Comparison of ENCODE assay signal across 8 cellular contexts in the genomic region with DNA sequence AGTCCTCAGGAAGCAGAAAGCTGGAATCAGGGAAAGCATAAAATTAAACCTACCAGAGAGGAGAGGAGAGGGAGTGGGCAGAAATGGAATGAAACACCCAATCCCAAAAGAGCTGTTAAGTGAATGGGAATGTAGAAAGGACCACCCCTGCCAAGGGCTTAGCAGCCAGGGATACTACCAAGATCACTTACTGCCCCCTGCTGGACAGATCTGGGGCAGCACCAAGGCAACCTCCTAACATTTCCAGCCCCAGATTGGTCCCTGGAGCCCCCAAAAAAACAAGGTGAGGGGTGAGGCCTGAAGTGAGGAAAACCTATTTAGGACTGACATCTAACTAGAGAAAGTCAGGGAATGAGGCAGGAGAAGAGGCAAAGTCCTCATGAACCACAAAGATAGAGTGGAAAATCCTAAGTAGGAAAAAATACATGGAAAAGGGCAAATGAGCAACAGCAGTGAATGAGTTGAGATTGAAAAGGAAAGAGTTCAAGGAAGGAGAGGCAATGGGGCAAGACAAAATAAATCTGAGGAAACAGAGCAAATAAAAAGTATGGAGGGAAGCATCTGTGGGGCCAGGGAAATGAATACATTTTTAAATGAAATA. TPM values are rescaled to one million over a fixed set of nuclear protein-coding genes. Genes with fewer than 3 reads are reported as not detected.
A peak's percentile ranks its signal among the peaks of the same experiment; 100 is the strongest.
DNase-seq lines count a peak whose midpoint lies in the region; ATAC-seq and TF ChIP-seq lines count a peak whose summit lies in the region.

No MANE protein-coding gene starts in this region.

- no peak for ATAC-seq in HG03159 (IDR thresholded peaks at IDR 0.05; ENCODE audit: unreplicated experiment)

- TF ChIP-seq CTCF in Caco-2 (IDR thresholded peaks at IDR 0.05; ENCODE audit: insufficient read depth in 1 of 2, low read depth in 1 of 2, low read length in 1 of 2, severe bottlenecking in 1 of 2, unreplicated experiment in 1 of 2) (peak; percentile 94 to 98), fibroblast of the aortic adventitia (IDR thresholded peaks at IDR 0.05; ENCODE audit: insufficient read depth, low read length) (peak; percentile 94), neutrophil (IDR thresholded peaks at IDR 0.05) (peak; percentile 85), suprapubic skin (IDR thresholded peaks at IDR 0.05) (peak; percentile 65 to 89)

- H3K27me3 ChIP-seq in Caco-2 (replicated peaks; ENCODE audit: control insufficient read depth, insufficient read depth, low read length) (no peaks in the 10 kb centered on the region), neutrophil (no peaks in the 10 kb centered on the region), suprapubic skin (no peaks in the 10 kb centered on the region)

- no peak overlapping the region for H3K27ac Mint-ChIP-seq in Caco-2 (ENCODE audit: unreplicated experiment)
- no peak overlapping the region for H3K27ac Mint-ChIP-seq in activated T-helper 1 cell treated with anti-CD3 and anti-CD28 coated beads, Interleukin-12 subunit alpha, Interleukin-12 subunit beta, Interleukin-2, Interleukin-4 antibody, amounts not matched to agents 30 ng/mL and 10 ng/mL and 1 ng/mL, durations not matched to agents 14 hours and 24 hours and 36 hours

- POLR2A ChIA-PET in Caco-2 (lab: Charles Lee), result interaction anchor here (0.6 kb wide), 2 partner anchors 21 to 83 kb away, joined by 3 to 4 read pairs; a partner anchor contains a TSS

- no peaks in the 10 kb centered on the region for H3K4me1 Mint-ChIP-seq in Caco-2 (ENCODE audit: low read depth, unreplicated experiment)
- H3K4me1 Mint-ChIP-seq in activated T-helper 1 cell treated with anti-CD3 and anti-CD28 coated beads, Interleukin-12 subunit alpha, Interleukin-12 subunit beta, Interleukin-2, Interleukin-4 antibody, amounts not matched to agents 30 ng/mL and 10 ng/mL and 1 ng/mL, durations not matched to agents 14 hours and 24 hours and 36 hours (ENCODE audit: low read depth), result peaks cover 41% of the 10 kb centered on the region

- H3K27ac ChIP-seq in neutrophil, result no peak overlapping the region
- H3K27ac ChIP-seq in suprapubic skin, result no peak overlapping the region

- TF ChIP-seq POLR2A in suprapubic skin (IDR thresholded peaks at IDR 0.05), result no peak

- no peaks in the 10 kb centered on the region for H3K9me3 ChIP-seq in Caco-2
- no peaks in the 10 kb centered on the region for H3K9me3 ChIP-seq in neutrophil
- H3K9me3 ChIP-seq in suprapubic skin, result no peaks in the 10 kb centered on the region

- DNase-seq in Caco-2 (peak; percentile 75 to 88), HPDE6-E6E7 (ENCODE audit: extremely low spot score) (peak; percentile 72), RPMI7951 (ENCODE audit: low read depth) (peak; percentile 45), fibroblast of the aortic adventitia (ENCODE audit: low read depth) (peak; percentile 82), suprapubic skin (ENCODE audit: low spot score in 2 of 2) (peak; percentile 83 to 85)
- DNase-seq in activated T-helper 1 cell treated with anti-CD3 and anti-CD28 coated beads, Interleukin-12 subunit alpha, Interleukin-12 subunit beta, Interleukin-2, Interleukin-4 antibody, amounts not matched to agents 30 ng/mL and 10 ng/mL and 1 ng/mL, durations not matched to agents 14 hours and 24 hours and 36 hours (ENCODE audit: low spot score), result peak; percentile 63

- H3K36me3 Mint-ChIP-seq in Caco-2 (ENCODE audit: insufficient read depth, unreplicated experiment), result peaks cover 73% of the 10 kb centered on the region
- H3K36me3 Mint-ChIP-seq in activated T-helper 1 cell treated with anti-CD3 and anti-CD28 coated beads, Interleukin-12 subunit alpha, Interleukin-12 subunit beta, Interleukin-2, Interleukin-4 antibody, amounts not matched to agents 30 ng/mL and 10 ng/mL and 1 ng/mL, durations not matched to agents 14 hours and 24 hours and 36 hours (ENCODE audit: low read depth), result peaks cover 43% of the 10 kb centered on the region

- peaks cover 2% of the 10 kb centered on the region; the same call in 1 of the 2 replicates for H3K36me3 ChIP-seq in Caco-2 (ENCODE audit: control insufficient read depth, insufficient read depth, low read length)
- H3K36me3 ChIP-seq in neutrophil, result peaks cover 89% of the 10 kb centered on the region
- peaks cover 80% of the 10 kb centered on the region for H3K36me3 ChIP-seq in suprapubic skin

- TSS peak; percentile 38 for BruUV-seq in Caco-2 (replicated peaks; lab: Mats Ljungman, UMichigan)

- H3K4me3 ChIP-seq in Caco-2 (ENCODE audit: low read depth, low read length), result no peak overlapping the region
- H3K4me3 ChIP-seq in fibroblast of the aortic adventitia (ENCODE audit: low read depth, low read length), result no peak overlapping the region
- no peak overlapping the region for H3K4me3 ChIP-seq in neutrophil (ENCODE audit: low read depth in 1 of 2, low read length in 1 of 2)
- H3K4me3 ChIP-seq in suprapubic skin, result no peak overlapping the region

- no peaks in the 10 kb centered on the region for H3K27me3 Mint-ChIP-seq in Caco-2 (ENCODE audit: insufficient read depth, unreplicated experiment)
- no peaks in the 10 kb centered on the region for H3K27me3 Mint-ChIP-seq in activated T-helper 1 cell treated with anti-CD3 and anti-CD28 coated beads, Interleukin-12 subunit alpha, Interleukin-12 subunit beta, Interleukin-2, Interleukin-4 antibody, amounts not matched to agents 30 ng/mL and 10 ng/mL and 1 ng/mL, durations not matched to agents 14 hours and 24 hours and 36 hours (ENCODE audit: insufficient read depth)

- H3K4me1 ChIP-seq in Caco-2, result no peaks in the 10 kb centered on the region
- no peaks in the 10 kb centered on the region for H3K4me1 ChIP-seq in neutrophil (ENCODE audit: control insufficient read depth in 1 of 2, insufficient read depth in 1 of 2, low read depth in 1 of 2, low read length in 1 of 2)
- H3K4me1 ChIP-seq in suprapubic skin, result peaks cover 14% of the 10 kb centered on the region

- no peak for TF ChIP-seq EP300 in suprapubic skin (IDR thresholded peaks at IDR 0.05)

- intact Hi-C loops in Caco-2 (cut with micrococcal nuclease; ENCODE audit: unreplicated experiment), result loop anchor here (1.0 to 5.0 kb wide), 3 partner anchors 46 to 83 kb away; a partner anchor contains a TSS
- intact Hi-C loops in activated T-helper 1 cell treated with anti-CD3 and anti-CD28 coated beads, Interleukin-12 subunit alpha, Interleukin-12 subunit beta, Interleukin-2, Interleukin-4 antibody, amounts not matched to agents 30 ng/mL and 10 ng/mL and 1 ng/mL, durations not matched to agents 14 hours and 24 hours and 36 hours (cut with micrococcal nuclease), result loop anchor here (1.0 to 2.0 kb wide), 4 partner anchors 11 to 83 kb away; a partner anchor contains a TSS

- CTCF ChIA-PET in Caco-2 (lab: Charles Lee), result interaction anchor here (0.6 to 3.6 kb wide), 16 partner anchors 11 to 183 kb away, joined by 3 to 53 read pairs (median 4); a partner anchor contains a TSS

- H3K4me3 Mint-ChIP-seq in Caco-2 (ENCODE audit: unreplicated experiment), result no peak overlapping the region
- no peak overlapping the region for H3K4me3 Mint-ChIP-seq in activated T-helper 1 cell treated with anti-CD3 and anti-CD28 coated beads, Interleukin-12 subunit alpha, Interleukin-12 subunit beta, Interleukin-2, Interleukin-4 antibody, amounts not matched to agents 30 ng/mL and 10 ng/mL and 1 ng/mL, durations not matched to agents 14 hours and 24 hours and 36 hours

- no peaks in the 10 kb centered on the region for H3K9me3 Mint-ChIP-seq in Caco-2 (ENCODE audit: unreplicated experiment)
- no peaks in the 10 kb centered on the region for H3K9me3 Mint-ChIP-seq in activated T-helper 1 cell treated with anti-CD3 and anti-CD28 coated beads, Interleukin-12 subunit alpha, Interleukin-12 subunit beta, Interleukin-2, Interleukin-4 antibody, amounts not matched to agents 30 ng/mL and 10 ng/mL and 1 ng/mL, durations not matched to agents 14 hours and 24 hours and 36 hours

RNA-seq across cellular contexts. Expression of a gene that starts 11.2 kb away (rescaled TPM):
- total RNA-seq in Caco-2 (2022) (79.5 and 83.2 TPM in 2 replicates), fibroblast of the aortic adventitia (ENCODE audit: low replicate concordance) (4.8 and 23.8 TPM in 2 replicates), suprapubic skin (10 to 100 TPM in 3 of 4 donors, 1 to 10 TPM in 1; 8.9 to 18.9 (median 15.3) TPM)
- 27.6 and 31.7 TPM in 2 replicates for total RNA-seq in RPMI7951 (2014; rRNA removed; shearing (Covaris generic))
- total RNA-seq in activated T-helper 1 cell treated with anti-CD3 and anti-CD28 coated beads, Interleukin-12 subunit alpha, Interleukin-12 subunit beta, Interleukin-2, Interleukin-4 antibody, amounts not matched to agents 30 ng/mL and 10 ng/mL and 1 ng/mL, durations not matched to agents 14 hours and 24 hours and 36 hours, result 62.7 and 67.9 TPM in 2 replicates

RNA-seq across cellular contexts. Expression of a gene that starts 20.8 kb away (rescaled TPM):
- total RNA-seq in Caco-2 (2022) (249 and 257 TPM in 2 replicates), fibroblast of the aortic adventitia (ENCODE audit: low replicate concordance) (39.7 and 65.3 TPM in 2 replicates), suprapubic skin (10 to 100 TPM; 78.3 to 98.7 (median 87.7) TPM)
- 47.8 and 57.1 TPM in 2 replicates for total RNA-seq in RPMI7951 (2014; rRNA removed; shearing (Covaris generic))
- 116 and 117 TPM in 2 replicates for total RNA-seq in activated T-helper 1 cell treated with anti-CD3 and anti-CD28 coated beads, Interleukin-12 subunit alpha, Interleukin-12 subunit beta, Interleukin-2, Interleukin-4 antibody, amounts not matched to agents 30 ng/mL and 10 ng/mL and 1 ng/mL, durations not matched to agents 14 hours and 24 hours and 36 hours

RNA-seq across cellular contexts. Expression of a gene that starts 35.1 kb away (rescaled TPM):
- 4.2 and 4.4 TPM in 2 replicates for total RNA-seq in Caco-2 (2022)
- 0.29 TPM in 1 of 2 replicates, not detected in the other for total RNA-seq in RPMI7951 (2014; rRNA removed; shearing (Covaris generic))
- total RNA-seq in activated T-helper 1 cell treated with anti-CD3 and anti-CD28 coated beads, Interleukin-12 subunit alpha, Interleukin-12 subunit beta, Interleukin-2, Interleukin-4 antibody, amounts not matched to agents 30 ng/mL and 10 ng/mL and 1 ng/mL, durations not matched to agents 14 hours and 24 hours and 36 hours, result 0.13 and 0.37 TPM in 2 replicates
- total RNA-seq in fibroblast of the aortic adventitia (ENCODE audit: low replicate concordance), result 0.18 and 0.98 TPM in 2 replicates
- total RNA-seq in suprapubic skin, result 1 to 10 TPM in 2 of 4 donors, under 1 TPM in 2; 0.64 to 4.3 (median 1.4) TPM

RNA-seq across cellular contexts. Expression of a gene that starts 41.6 kb away (rescaled TPM):
- 0.63 TPM in 1 of 2 replicates, not detected in the other for total RNA-seq in Caco-2 (2022)
- not detected in 2 replicates for total RNA-seq in RPMI7951 (2014; rRNA removed; shearing (Covaris generic))
- total RNA-seq in activated T-helper 1 cell treated with anti-CD3 and anti-CD28 coated beads, Interleukin-12 subunit alpha, Interleukin-12 subunit beta, Interleukin-2, Interleukin-4 antibody, amounts not matched to agents 30 ng/mL and 10 ng/mL and 1 ng/mL, durations not matched to agents 14 hours and 24 hours and 36 hours, result 0.21 and 0.24 TPM in 2 replicates
- not detected in 2 replicates for total RNA-seq in fibroblast of the aortic adventitia (ENCODE audit: low replicate concordance)
- not detected for total RNA-seq in suprapubic skin
